ENCODE assay signal across 38 cellular contexts in the genomic region with DNA sequence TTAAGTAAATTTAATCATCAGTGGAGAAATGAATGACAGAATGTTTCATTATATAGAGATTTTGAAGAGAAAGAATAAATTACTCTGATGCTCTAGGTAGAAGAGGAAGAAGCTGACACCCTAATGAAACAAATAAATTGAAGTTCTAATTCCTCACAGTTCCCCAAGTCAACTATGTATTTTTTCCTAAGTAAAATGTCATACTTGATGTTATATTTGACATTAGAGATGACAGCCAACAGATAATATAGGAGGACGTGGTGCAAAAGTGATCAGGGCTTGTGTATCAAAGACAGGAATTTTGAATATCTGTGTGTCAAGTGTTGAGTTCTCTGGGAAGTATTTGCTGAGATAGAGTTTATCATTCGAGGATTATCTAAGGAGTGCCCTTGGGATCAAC.
"Had no signal": no experiment of that assay in that cellular context is flagged by ENCODE, and none has a peak within 500 bp of the region (broad histone marks: within the 10 kb centered on the region; RNA-seq: fewer than 3 reads in every experiment).

No MANE protein-coding gene starts in this region.

- H3K4me3 ChIP-seq: adrenal gland, ascending aorta, body of pancreas, breast epithelium, cardiac muscle cell had no signal

- H3K36me3 ChIP-seq: adrenal gland, ascending aorta, brain microvascular endothelial cell, breast epithelium, cardiac muscle cell had no signal

- H3K4me3 Mint-ChIP-seq: activated naive CD4-positive, alpha-beta T cell treated with anti-CD3 and anti-CD28 coated beads for 36 hours; activated naive CD4-positive, alpha-beta T cell treated with anti-CD3 and anti-CD28 coated beads, Interleukin-2, amount 10 ng/mL, durations not matched to agents 7 days and 5 days; activated naive CD4-positive, alpha-beta T cell treated with anti-CD3 and anti-CD28 coated beads, Interleukin-2, amount 50 U/mL, for 24 hours; activated naive CD8-positive, alpha-beta T cell; activated naive CD8-positive, alpha-beta T cell treated with anti-CD3 and anti-CD28 coated beads for 36 hours; activated naive CD8-positive, alpha-beta T cell treated with anti-CD3 and anti-CD28 coated beads, Interleukin-2, amount 10 ng/mL, durations not matched to agents 7 days and 5 days; activated naive CD8-positive, alpha-beta T cell treated with anti-CD3 and anti-CD28 coated beads, Interleukin-2, amount 50 U/mL, for 24 hours; activated T-cell treated with anti-CD3 and anti-CD28 coated beads, Interleukin-2, amount 50 U/mL, for 24 hours; activated T-cell treated with anti-CD3 and anti-CD28 coated beads, Interleukin-2, amount 50 U/mL, for 4 hours; activated T-cell treated with anti-CD3 and anti-CD28 coated beads, Interleukin-2, amount 50 U/mL, for 72 hours; activated T-helper 1 cell treated with anti-CD3 and anti-CD28 coated beads, Interleukin-12 subunit alpha, Interleukin-12 subunit beta, Interleukin-2, Interleukin-4 antibody, amounts not matched to agents 30 ng/mL and 10 ng/mL and 1 ng/mL, durations not matched to agents 14 hours and 24 hours and 36 hours; activated T-helper 17 cell treated with anti-CD3 and anti-CD28 coated beads, Interleukin-2, amount 50 U/mL, for 72 hours; brain; central memory CD8-positive, alpha-beta T cell had no signal

- H3K9me3 ChIP-seq: adrenal gland, ascending aorta, body of pancreas, breast epithelium had no signal

- ATAC-seq: activated naive CD4-positive, alpha-beta T cell treated with anti-CD3 and anti-CD28 coated beads, Interleukin-2, amount 50 U/mL, for 72 hours; activated naive CD8-positive, alpha-beta T cell treated with anti-CD3 and anti-CD28 coated beads, Interleukin-2, amount 50 U/mL, for 24 hours; activated T-cell treated with anti-CD3 and anti-CD28 coated beads, Interleukin-2, amount 50 U/mL, for 4 hours; activated T-cell treated with anti-CD3 and anti-CD28 coated beads, Interleukin-2, amount 50 U/mL, for 72 hours; activated T-helper 17 cell treated with anti-CD3 and anti-CD28 coated beads, Interleukin-2, amount 50 U/mL, for 72 hours; body of pancreas had no signal

- H3K27ac Mint-ChIP-seq: activated naive CD4-positive, alpha-beta T cell treated with anti-CD3 and anti-CD28 coated beads for 36 hours; activated naive CD4-positive, alpha-beta T cell treated with anti-CD3 and anti-CD28 coated beads, Interleukin-2, amount 10 ng/mL, durations not matched to agents 7 days and 5 days; activated naive CD4-positive, alpha-beta T cell treated with anti-CD3 and anti-CD28 coated beads, Interleukin-2, amount 50 U/mL, for 24 hours; activated naive CD4-positive, alpha-beta T cell treated with anti-CD3 and anti-CD28 coated beads, Interleukin-2, amount 50 U/mL, for 72 hours; activated naive CD8-positive, alpha-beta T cell; activated naive CD8-positive, alpha-beta T cell treated with anti-CD3 and anti-CD28 coated beads for 36 hours; activated naive CD8-positive, alpha-beta T cell treated with anti-CD3 and anti-CD28 coated beads, Interleukin-2, amount 10 ng/mL, durations not matched to agents 7 days and 5 days; activated naive CD8-positive, alpha-beta T cell treated with anti-CD3 and anti-CD28 coated beads, Interleukin-2, amount 50 U/mL, for 24 hours; activated T-cell treated with anti-CD3 and anti-CD28 coated beads, Interleukin-2, amount 50 U/mL, for 24 hours; activated T-cell treated with anti-CD3 and anti-CD28 coated beads, Interleukin-2, amount 50 U/mL, for 72 hours; activated T-helper 1 cell treated with anti-CD3 and anti-CD28 coated beads, Interleukin-12 subunit alpha, Interleukin-12 subunit beta, Interleukin-2, Interleukin-4 antibody, amounts not matched to agents 30 ng/mL and 10 ng/mL and 1 ng/mL, durations not matched to agents 14 hours and 24 hours and 36 hours; activated T-helper 17 cell treated with anti-CD3 and anti-CD28 coated beads, Interleukin-2, amount 50 U/mL, for 72 hours; activated T-helper 2 cell treated with anti-CD3 and anti-CD28 coated beads, Interferon-gamma antibody, Interleukin-2, Interleukin-4, amounts not matched to agents 10 μg/mL and 5 μg/mL and 100 μg/mL, durations not matched to agents 14 hours and 24 hours and 36 hours had no signal

- H3K27me3 ChIP-seq: adrenal gland, ascending aorta, body of pancreas, brain microvascular endothelial cell, breast epithelium, cardiac muscle cell had no signal

- H3K4me1 ChIP-seq: adrenal gland, ascending aorta, body of pancreas, breast epithelium had no signal

- H3K4me1 Mint-ChIP-seq: activated naive CD4-positive, alpha-beta T cell treated with anti-CD3 and anti-CD28 coated beads, Interleukin-2, amount 10 ng/mL, durations not matched to agents 7 days and 5 days; activated naive CD4-positive, alpha-beta T cell treated with anti-CD3 and anti-CD28 coated beads, Interleukin-2, amount 50 U/mL, for 24 hours; activated naive CD8-positive, alpha-beta T cell treated with anti-CD3 and anti-CD28 coated beads for 36 hours; activated naive CD8-positive, alpha-beta T cell treated with anti-CD3 and anti-CD28 coated beads, Interleukin-2, amount 10 ng/mL, durations not matched to agents 7 days and 5 days; activated naive CD8-positive, alpha-beta T cell treated with anti-CD3 and anti-CD28 coated beads, Interleukin-2, amount 50 U/mL, for 24 hours; activated T-helper 17 cell treated with anti-CD3 and anti-CD28 coated beads, Interleukin-2, amount 50 U/mL, for 72 hours; central memory CD8-positive, alpha-beta T cell had no signal

- H3K36me3 Mint-ChIP-seq: activated naive CD4-positive, alpha-beta T cell treated with anti-CD3 and anti-CD28 coated beads, Interleukin-2, amount 10 ng/mL, durations not matched to agents 7 days and 5 days; activated naive CD4-positive, alpha-beta T cell treated with anti-CD3 and anti-CD28 coated beads, Interleukin-2, amount 50 U/mL, for 24 hours; activated naive CD4-positive, alpha-beta T cell treated with anti-CD3 and anti-CD28 coated beads, Interleukin-2, amount 50 U/mL, for 72 hours; activated naive CD8-positive, alpha-beta T cell; activated naive CD8-positive, alpha-beta T cell treated with anti-CD3 and anti-CD28 coated beads for 36 hours; activated naive CD8-positive, alpha-beta T cell treated with anti-CD3 and anti-CD28 coated beads, Interleukin-2, amount 10 ng/mL, durations not matched to agents 7 days and 5 days; brain had no signal

- DNase-seq: activated effector memory CD4-positive, alpha-beta T cell treated with anti-CD3 and anti-CD28 coated beads, Interleukin-2, amount 50 U/mL, for 16 hours; activated effector memory CD4-positive, alpha-beta T cell treated with Interleukin-2 at 50 U/mL for 16 hours; activated gamma-delta T cell; activated gamma-delta T cell treated with Interleukin-2 at 50 U/mL for 16 hours; activated naive CD4-positive, alpha-beta T cell; activated naive CD4-positive, alpha-beta T cell treated with anti-CD3 and anti-CD28 coated beads for 36 hours; activated naive CD4-positive, alpha-beta T cell treated with anti-CD3 and anti-CD28 coated beads, Interleukin-2, amount 10 ng/mL, durations not matched to agents 7 days and 5 days; activated naive CD4-positive, alpha-beta T cell treated with anti-CD3 and anti-CD28 coated beads, Interleukin-2, amount 50 U/mL, for 16 hours; activated naive CD4-positive, alpha-beta T cell treated with Interleukin-2 at 50 U/mL for 16 hours; activated naive CD8-positive, alpha-beta T cell treated with anti-CD3 and anti-CD28 coated beads for 36 hours; activated naive CD8-positive, alpha-beta T cell treated with anti-CD3 and anti-CD28 coated beads, Interleukin-2, amount 10 ng/mL, durations not matched to agents 7 days and 5 days; activated naive CD8-positive, alpha-beta T cell treated with anti-CD3 and anti-CD28 coated beads, Interleukin-2, amount 50 U/mL, for 24 hours; activated T-cell treated with anti-CD3 and anti-CD28 coated beads, Interleukin-2, amount 50 U/mL, for 1 hour; activated T-cell treated with anti-CD3 and anti-CD28 coated beads, Interleukin-2, amount 50 U/mL, for 24 hours; activated T-cell treated with anti-CD3 and anti-CD28 coated beads, Interleukin-2, amount 50 U/mL, for 4 hours; activated T-cell treated with anti-CD3 and anti-CD28 coated beads, Interleukin-2, amount 50 U/mL, for 48 hours; activated T-cell treated with anti-CD3 and anti-CD28 coated beads, Interleukin-2, amount 50 U/mL, for 72 hours; adrenal gland; amniotic stem cell; amygdala; anterior cingulate cortex; aorta; body of pancreas; brain microvascular endothelial cell; caudate nucleus; central memory CD4-positive, alpha-beta T cell; cerebellar nuclear complex had no signal

- H3K27ac ChIP-seq: adrenal gland, ascending aorta, body of pancreas, brain microvascular endothelial cell, breast epithelium, cardiac muscle cell had no signal

- H3K9me3 Mint-ChIP-seq: activated naive CD4-positive, alpha-beta T cell treated with anti-CD3 and anti-CD28 coated beads, Interleukin-2, amount 10 ng/mL, durations not matched to agents 7 days and 5 days; activated naive CD8-positive, alpha-beta T cell treated with anti-CD3 and anti-CD28 coated beads, Interleukin-2, amount 10 ng/mL, durations not matched to agents 7 days and 5 days; activated naive CD8-positive, alpha-beta T cell treated with anti-CD3 and anti-CD28 coated beads, Interleukin-2, amount 50 U/mL, for 24 hours; activated T-helper 1 cell treated with anti-CD3 and anti-CD28 coated beads, Interleukin-12 subunit alpha, Interleukin-12 subunit beta, Interleukin-2, Interleukin-4 antibody, amounts not matched to agents 30 ng/mL and 10 ng/mL and 1 ng/mL, durations not matched to agents 14 hours and 24 hours and 36 hours; activated T-helper 2 cell treated with anti-CD3 and anti-CD28 coated beads, Interferon-gamma antibody, Interleukin-2, Interleukin-4, amounts not matched to agents 10 μg/mL and 5 μg/mL and 100 μg/mL, durations not matched to agents 14 hours and 24 hours and 36 hours had no signal
